In genomic region chr16:12062343-12063003, GRCh38 we compare ENCODE assay signal across 1 cellular context.
A peak's percentile ranks its signal among the peaks of the same experiment; 100 is the strongest.
TF ChIP-seq lines count a peak whose summit lies in the region.

No MANE protein-coding gene starts in this region.

TF ChIP-seq in HEK293, 187 proteins besides CTCF, POLR2A, EP300 and RAD21 (continued from another document and continues in another):
- TF ChIP-seq ZNF114 (tag by site-specific recombination; IDR thresholded peaks at IDR 0.05) (no peak), ZNF707 (tag by site-specific recombination; IDR thresholded peaks at IDR 0.05) (no peak), MZF1 (tag by site-specific recombination; IDR thresholded peaks at IDR 0.05; ENCODE audit: borderline replicate concordance) (peak; percentile 40; the same call in 1 of the 2 replicates), ELK4 (IDR thresholded peaks at IDR 0.05; ENCODE audit: borderline replicate concordance, low read depth, low read length) (no peak), SP3 (tag by site-specific recombination; IDR thresholded peaks at IDR 0.05) (no peak), ZNF571 (tag by site-specific recombination; IDR thresholded peaks at IDR 0.05) (no peak), KLF17 (tag by site-specific recombination; IDR thresholded peaks at IDR 0.05) (no peak), ZNF704 (tag by site-specific recombination; IDR thresholded peaks at IDR 0.05) (peak; percentile 77), EGR2 (tag by site-specific recombination; IDR thresholded peaks at IDR 0.05; ENCODE audit: low read depth) (no peak), ZNF184 (tag by site-specific recombination; IDR thresholded peaks at IDR 0.05) (no peak), ZNF514 (tag by site-specific recombination; IDR thresholded peaks at IDR 0.05) (peak; percentile 88; the same call in 1 of the 2 replicates), ZNF549 (tag by site-specific recombination; IDR thresholded peaks at IDR 0.05) (no peak), ZNF596 (tag by site-specific recombination; IDR thresholded peaks at IDR 0.05) (no peak), ZNF169 (tag by site-specific recombination; IDR thresholded peaks at IDR 0.05) (no peak), ZNF621 (tag by site-specific recombination; IDR thresholded peaks at IDR 0.05) (no peak), ZNF792 (tag by site-specific recombination; IDR thresholded peaks at IDR 0.05) (no peak), ZBTB6 (tag by site-specific recombination; IDR thresholded peaks at IDR 0.05) (no peak), ZBTB17 (tag by site-specific recombination; IDR thresholded peaks at IDR 0.05) (no peak), ZNF132 (tag by site-specific recombination; IDR thresholded peaks at IDR 0.05; ENCODE audit: borderline replicate concordance) (no peak), ZNF19 (tag by site-specific recombination; IDR thresholded peaks at IDR 0.05; ENCODE audit: low read depth) (peak; percentile 95), YY1 (tag by site-specific recombination; IDR thresholded peaks at IDR 0.05) (no peak), ZXDB (tag by site-specific recombination; IDR thresholded peaks at IDR 0.05) (peak; percentile 76; the same call in 1 of the 2 replicates), KLF1 (tag by site-specific recombination; IDR thresholded peaks at IDR 0.05) (no peak), ZNF660 (tag by site-specific recombination; IDR thresholded peaks at IDR 0.05) (no peak), KLF9 (tag by site-specific recombination; IDR thresholded peaks at IDR 0.05; ENCODE audit: low read depth) (no peak), ZNF776 (tag by site-specific recombination; IDR thresholded peaks at IDR 0.05; ENCODE audit: borderline replicate concordance) (no peak), REPIN1 (tag by site-specific recombination; IDR thresholded peaks at IDR 0.05; ENCODE audit: low read depth) (no peak), SCRT2 (tag by site-specific recombination; IDR thresholded peaks at IDR 0.05) (no peak), ZNF24 (tag by site-specific recombination; IDR thresholded peaks at IDR 0.05) (no peak), ZNF341 (tag by site-specific recombination; IDR thresholded peaks at IDR 0.05; ENCODE audit: low read depth) (peak; percentile 60; the same call in 1 of the 2 replicates), GLI4 (tag by site-specific recombination; IDR thresholded peaks at IDR 0.05) (no peak), ZNF658 (tag by site-specific recombination; IDR thresholded peaks at IDR 0.05) (no peak), ZSCAN5A (tag by site-specific recombination; IDR thresholded peaks at IDR 0.05) (no peak), GLI2 (tag by site-specific recombination; IDR thresholded peaks at IDR 0.05; ENCODE audit: borderline replicate concordance, low read depth) (peak; percentile 75; the same call in 1 of the 2 replicates), ZEB2 (tag by site-specific recombination; IDR thresholded peaks at IDR 0.05) (no peak), SP7 (tag by site-specific recombination; IDR thresholded peaks at IDR 0.05) (no peak), ZNF175 (tag by site-specific recombination; IDR thresholded peaks at IDR 0.05) (no peak), ZNF449 (tag by site-specific recombination; IDR thresholded peaks at IDR 0.05) (no peak), ZNF560 (tag by site-specific recombination; IDR thresholded peaks at IDR 0.05; ENCODE audit: borderline replicate concordance) (peak; percentile 98), ZBTB26 (tag by site-specific recombination; optimal IDR thresholded peaks at IDR 0.05) (no peak), ZNF121 (tag by site-specific recombination; IDR thresholded peaks at IDR 0.05) (no peak), ZNF645 (tag by site-specific recombination; IDR thresholded peaks at IDR 0.05) (no peak), ZNF544 (tag by site-specific recombination; IDR thresholded peaks at IDR 0.05) (no peak), ZNF211 (tag by site-specific recombination; IDR thresholded peaks at IDR 0.05; ENCODE audit: low read depth) (no peak; the same call in 1 of the 2 replicates), SALL2 (tag by site-specific recombination; IDR thresholded peaks at IDR 0.05; ENCODE audit: borderline replicate concordance) (no peak), ZNF214 (tag by site-specific recombination; IDR thresholded peaks at IDR 0.05; ENCODE audit: borderline replicate concordance) (no peak; the same call in 1 of the 2 replicates), BCL11A (tag by site-specific recombination; IDR thresholded peaks at IDR 0.05; ENCODE audit: low read depth) (no peak), ZNF391 (tag by site-specific recombination; IDR thresholded peaks at IDR 0.05; ENCODE audit: borderline replicate concordance, low read depth) (no peak), ZNF623 (tag by site-specific recombination; IDR thresholded peaks at IDR 0.05) (peak; percentile 89), ZNF18 (tag by site-specific recombination; IDR thresholded peaks at IDR 0.05) (no peak), ZNF174 (tag by site-specific recombination; IDR thresholded peaks at IDR 0.05) (no peak), ZSCAN16 (tag by site-specific recombination; IDR thresholded peaks at IDR 0.05) (no peak), TRIM28 (IDR thresholded peaks at IDR 0.05; ENCODE audit: borderline replicate concordance, low read length) (no peak), INSM2 (tag by site-specific recombination; IDR thresholded peaks at IDR 0.05) (no peak), FEZF1 (tag by site-specific recombination; IDR thresholded peaks at IDR 0.05) (no peak), ZNF23 (tag by site-specific recombination; IDR thresholded peaks at IDR 0.05; ENCODE audit: borderline replicate concordance) (no peak), ZNF488 (tag by site-specific recombination; IDR thresholded peaks at IDR 0.05) (no peak)
